In the genomic region with DNA sequence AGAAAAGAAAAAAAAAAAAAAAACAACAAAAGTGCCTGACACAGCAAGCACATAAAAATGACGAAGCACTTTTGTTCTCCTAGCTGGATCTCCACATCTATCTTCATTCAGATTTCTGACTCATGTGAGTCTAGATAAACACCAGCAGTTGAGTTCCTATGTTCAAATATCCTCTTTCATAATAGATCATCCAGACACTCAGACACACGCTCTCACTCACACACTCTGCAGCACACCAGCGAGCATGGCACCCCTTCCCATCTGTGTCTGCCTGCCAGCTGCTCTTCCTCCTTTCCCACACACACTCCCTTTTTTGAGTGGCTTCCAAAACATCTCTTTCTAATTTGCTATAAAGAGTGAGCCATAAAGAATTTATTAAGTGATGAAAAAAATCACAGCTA, we compare ENCODE assay signal across 9 cellular contexts. TPM values are rescaled to one million over a fixed set of nuclear protein-coding genes. Genes with fewer than 3 reads are reported as not detected.
A peak's percentile ranks its signal among the peaks of the same experiment; 100 is the strongest.
DNase-seq lines count a peak whose midpoint lies in the region; ATAC-seq and TF ChIP-seq lines count a peak whose summit lies in the region.
"Had no signal": no experiment of that assay in that cellular context is flagged by ENCODE, and none has a peak within 500 bp of the region (broad histone marks: within the 10 kb centered on the region; RNA-seq: fewer than 3 reads in every experiment).

No MANE protein-coding gene starts in this region.

- peaks cover 4% of the 10 kb centered on the region; the same call in 1 of the 2 replicates for H3K36me3 ChIP-seq in RWPE2 (ENCODE audit: low read depth)

- peak overlapping the region; percentile 21 for H3K27ac ChIP-seq in RWPE2 (ENCODE audit: poor library complexity, severe bottlenecking)
- H3K27ac ChIP-seq: BLaER1 had no signal

- DNase-seq in NCI-H2107 treated with DMSO at 0.1 percent for 48 hours (lab: John Stamatoyannopoulos, UW; ENCODE audit: unreplicated experiment) (peak; percentile 59), NCI-H2107 (lab: John Stamatoyannopoulos, UW) (no peak), RWPE2 (ENCODE audit: low spot score) (no peak), fibroblast of villous mesenchyme (ENCODE audit: low read depth) (peak; percentile 94), smooth muscle cell of the brain vasculature (ENCODE audit: low read depth, low spot score) (peak; percentile 33)
- no peak for DNase-seq in activated CD4-positive, CD25-positive, alpha-beta regulatory T cell treated with anti-CD3 and anti-CD28 coated beads, Interleukin-2, amount 50 U/mL, for 72 hours

- ATAC-seq in RWPE2 (ENCODE audit: low read depth) (peak; percentile 89), GM18517 (IDR thresholded peaks at IDR 0.05; ENCODE audit: unreplicated experiment) (no peak), HG03520 (IDR thresholded peaks at IDR 0.05; ENCODE audit: unreplicated experiment) (no peak)

- H3K4me1 ChIP-seq in RWPE2 (ENCODE audit: insufficient read depth, poor library complexity, severe bottlenecking), result no peaks in the 10 kb centered on the region
- H3K4me1 ChIP-seq: BLaER1 had no signal

- H3K4me3 ChIP-seq in RWPE2 (ENCODE audit: severe bottlenecking) (no peak overlapping the region), fibroblast of villous mesenchyme (ENCODE audit: low read depth, low read length) (no peak overlapping the region)
- H3K4me3 ChIP-seq: BLaER1 had no signal

- TF ChIP-seq CTCF in RWPE2 (IDR thresholded peaks at IDR 0.05; ENCODE audit: poor library complexity, severe bottlenecking) (no peak), fibroblast of villous mesenchyme (IDR thresholded peaks at IDR 0.05; ENCODE audit: insufficient read depth, low read depth, low read length) (no peak)

- H3K9me3 ChIP-seq in RWPE2 (ENCODE audit: severe bottlenecking), result peaks cover 2% of the 10 kb centered on the region

- H3K27me3 ChIP-seq in RWPE2 (ENCODE audit: insufficient read depth, poor library complexity, severe bottlenecking), result no peaks in the 10 kb centered on the region
- H3K27me3 ChIP-seq: BLaER1 had no signal

RNA-seq across cellular contexts. Expression of gene CELF6, which starts 19.8 kb away (rescaled TPM):
- 0.32 TPM in 1 of 2 replicates, not detected in the other for total RNA-seq in fibroblast of villous mesenchyme

RNA-seq across cellular contexts. Expression of gene HEXA, which starts 36.0 kb away (rescaled TPM):
- 44.9 and 61.5 TPM in 2 replicates for total RNA-seq in fibroblast of villous mesenchyme

RNA-seq across cellular contexts. Expression of gene TMEM202, which starts 58.3 kb away (rescaled TPM):
- not detected in 2 replicates for total RNA-seq in fibroblast of villous mesenchyme

Comparison
In these comparisons a context has a peak if more than half of its experiments do, and no peak if none do; other contexts are left out.
1. DNase-seq: peak in NCI-H2107 treated with DMSO at 0.1 percent for 48 hours (single experiment), fibroblast of villous mesenchyme (single experiment) and smooth muscle cell of the brain vasculature (single experiment); none in NCI-H2107 (single experiment), RWPE2 (single experiment) and activated CD4-positive, CD25-positive, alpha-beta regulatory T cell treated with anti-CD3 and anti-CD28 coated beads, Interleukin-2, amount 50 U/mL, for 72 hours (single experiment).